Comparison of ENCODE assay signal across 25 cellular contexts in genomic region chr12:62458626-62459025, GRCh38. TPM values are rescaled to one million over a fixed set of nuclear protein-coding genes. Genes with fewer than 3 reads are reported as not detected.
DNase-seq lines count a peak whose midpoint lies in the region; ATAC-seq, FAIRE-seq and TF ChIP-seq lines count a peak whose summit lies in the region.
"Had no signal": no experiment of that assay in that cellular context is flagged by ENCODE, and none has a peak within 500 bp of the region (broad histone marks: within the 10 kb centered on the region; RNA-seq: fewer than 3 reads in every experiment).

No MANE protein-coding gene starts in this region.

- no peak overlapping the region for H4K8ac ChIP-seq in H1 (ENCODE audit: extremely low read depth, insufficient read depth, low read length)

- no peak overlapping the region for H3K56ac ChIP-seq in H1 (replicated peaks; ENCODE audit: insufficient read length, low read depth, low read length)

- TF ChIP-seq EP300 in H1 (IDR thresholded peaks at IDR 0.05; ENCODE audit: borderline replicate concordance in 1 of 2, low read depth in 2 of 2, low read length in 2 of 2), result no peak

- POLR2A ChIA-PET in H1 (lab: Charles Lee; ENCODE audit: partially characterized antibody), result no interaction called here
- POLR2A ChIA-PET in CD8-positive, alpha-beta memory T cell (lab: Charles Lee), result no interaction called here

- TF ChIP-seq RAD21 in H1 (IDR thresholded peaks at IDR 0.05 in 1 of 2, conservative IDR thresholded peaks at IDR 0.05 in 1 of 2; ENCODE audit: low read depth in 2 of 2, low read length in 2 of 2), result no peak

- no peak overlapping the region for H2AFZ ChIP-seq in H1 (ENCODE audit: low read length)

- peak; percentile 28 for FAIRE-seq in H1 (lab: Jason Lieb, UNC)
- FAIRE-seq: A204.1, D721Med, G401.6, GM12891, GM19239 had no signal

- H3K36me3 ChIP-seq in H1 (ENCODE audit: control insufficient read depth in 2 of 4, insufficient read depth in 4 of 4, low read length in 3 of 4) (no peaks in the 10 kb centered on the region), H7 (replicated peaks; ENCODE audit: control insufficient read depth, insufficient read depth, low read length) (no peaks in the 10 kb centered on the region)
- H3K36me3 ChIP-seq in CD8-positive, alpha-beta memory T cell (ENCODE audit: insufficient read depth, low read length), result no peaks in the 10 kb centered on the region
- H3K36me3 ChIP-seq: BE2C, BLaER1 had no signal

- no peak overlapping the region for H3K4me3 Mint-ChIP-seq in mesothelial cell of epicardium
- no peak overlapping the region for H3K4me3 Mint-ChIP-seq in CD8-positive, alpha-beta memory T cell
- H3K4me3 Mint-ChIP-seq: CD14-positive monocyte; CD4-positive, alpha-beta memory T cell; CD4-positive, CD25-positive, alpha-beta regulatory T cell had no signal

- no peak for TF ChIP-seq CTCF in H1 (IDR thresholded peaks at IDR 0.05; ENCODE audit: control extremely low read depth in 1 of 3, insufficient read depth in 1 of 3, low read depth in 1 of 3, low read length in 3 of 3)
- TF ChIP-seq CTCF in mesothelial cell of epicardium (IDR thresholded peaks at IDR 0.05; ENCODE audit: unreplicated experiment), result no peak

- no peak overlapping the region for H3K4me2 ChIP-seq in H1 (ENCODE audit: insufficient read depth in 1 of 2, low read depth in 2 of 2, low read length in 2 of 2)
- H3K4me2 ChIP-seq: BLaER1 had no signal

- no peak overlapping the region for H2BK5ac ChIP-seq in H1 (ENCODE audit: low read depth, low read length)

- no peak overlapping the region for H2BK12ac ChIP-seq in H1 (ENCODE audit: low read depth, low read length)

- no peaks in the 10 kb centered on the region for H3K36me3 Mint-ChIP-seq in mesothelial cell of epicardium
- H3K36me3 Mint-ChIP-seq in CD8-positive, alpha-beta memory T cell, result peaks cover 0 to 6% (median 2%) of the 10 kb centered on the region in 3 donors
- H3K36me3 Mint-ChIP-seq: CD4-positive, CD25-positive, alpha-beta regulatory T cell had no signal

- no peaks in the 10 kb centered on the region for H3K79me1 ChIP-seq in H1 (ENCODE audit: low read depth, low read length)

- H3K23me2 ChIP-seq in H1 (ENCODE audit: low read depth, low read length), result no peaks in the 10 kb centered on the region

- no peak overlapping the region for H3K4me3 ChIP-seq in H1 (ENCODE audit: extremely low read depth in 1 of 4, insufficient read depth in 2 of 4, low read depth in 3 of 4, low read length in 4 of 4)
- H3K4me3 ChIP-seq in H7 (ENCODE audit: insufficient read depth, low read depth, low read length), result no peak overlapping the region
- H3K4me3 ChIP-seq in CD8-positive, alpha-beta memory T cell (ENCODE audit: low read length), result no peak overlapping the region
- H3K4me3 ChIP-seq: BLaER1 had no signal

- no peaks in the 10 kb centered on the region for H3K27me3 Mint-ChIP-seq in mesothelial cell of epicardium (ENCODE audit: low read depth)
- peaks cover 5 to 20% of the 10 kb centered on the region in 2 donors for H3K27me3 Mint-ChIP-seq in CD8-positive, alpha-beta memory T cell

- H3K9ac ChIP-seq in H1 (replicated peaks in 1 of 4; ENCODE audit: extremely low read depth in 1 of 4, low read depth in 3 of 4, low read length in 3 of 4), result no peak overlapping the region
- H3K9ac ChIP-seq: BLaER1 had no signal

- H4K20me1 ChIP-seq in H1 (replicated peaks in 1 of 2; ENCODE audit: control insufficient read depth in 1 of 2, insufficient read depth in 2 of 2, low read length in 2 of 2), result no peaks in the 10 kb centered on the region
- H4K20me1 ChIP-seq: BLaER1 had no signal

- H3K4me1 ChIP-seq in H1 (replicated peaks in 1 of 4; ENCODE audit: control insufficient read depth in 3 of 4, insufficient read depth in 4 of 4, low read length in 3 of 4), result no peaks in the 10 kb centered on the region
- H3K4me1 ChIP-seq in CD8-positive, alpha-beta memory T cell (ENCODE audit: insufficient read depth, low read length), result no peaks in the 10 kb centered on the region
- H3K4me1 ChIP-seq: BE2C, BLaER1, Caco-2 had no signal

- no peak overlapping the region for H2BK120ac ChIP-seq in H1 (replicated peaks; ENCODE audit: low read depth, low read length)

- no peak overlapping the region for H2AK5ac ChIP-seq in H1 (ENCODE audit: low read depth, low read length)

- DNase-seq in amniotic epithelial cell (ENCODE audit: low read depth) (peak; percentile 94), astrocyte of the hippocampus (ENCODE audit: low read depth, low spot score) (peak; percentile 18), H1 (ENCODE audit: low read depth in 1 of 2, low spot score in 2 of 2) (no peak), mesothelial cell of epicardium (ENCODE audit: low spot score in 2 of 2, unreplicated experiment in 2 of 2) (no peak), H7 (no peak), NCI-H2171 treated with DMSO at 0.1 percent for 48 hours (lab: John Stamatoyannopoulos, UW) (no peak)
- no peak for DNase-seq in CD8-positive, alpha-beta memory T cell
- DNase-seq: 8988T; ACHN; BE2C; C1 segment of cervical spinal cord; Caco-2; Calu3; CD4-positive, alpha-beta memory T cell; CD4-positive, CD25-positive, alpha-beta regulatory T cell; DMS79 treated with DMSO at 0.1 percent for 48 hours; GF-D8 had no signal

- H4K91ac ChIP-seq in H1 (replicated peaks; ENCODE audit: insufficient read length, low read length), result no peak overlapping the region

- no peak overlapping the region for H3K14ac ChIP-seq in H1 (ENCODE audit: insufficient read length)

- H3K27ac ChIP-seq in H1 (ENCODE audit: low read depth, low read length), result no peak overlapping the region
- no peak overlapping the region for H3K27ac ChIP-seq in CD8-positive, alpha-beta memory T cell (ENCODE audit: low read depth, low read length)
- H3K27ac ChIP-seq: BLaER1 had no signal

- H3K27me3 ChIP-seq in H1 (replicated peaks in 1 of 4; ENCODE audit: control insufficient read depth in 3 of 4, extremely low read depth in 1 of 4, insufficient read depth in 3 of 4, low read length in 3 of 4) (no peaks in the 10 kb centered on the region), H7 (ENCODE audit: control insufficient read depth, insufficient read depth, low read length) (no peaks in the 10 kb centered on the region)
- H3K27me3 ChIP-seq in CD8-positive, alpha-beta memory T cell (ENCODE audit: insufficient read depth, low read length, poor library complexity, severe bottlenecking), result no peaks in the 10 kb centered on the region
- H3K27me3 ChIP-seq: BE2C, BLaER1 had no signal

- CTCF ChIA-PET in H1 (lab: Charles Lee; ENCODE audit: partially characterized antibody), result interaction anchor here (0.6 kb wide), 1 partner anchor 16 kb away, joined by 3 read pairs; no protein-coding TSS in a partner anchor
- CTCF ChIA-PET in CD8-positive, alpha-beta memory T cell (lab: Charles Lee), result no interaction called here

- no peak overlapping the region for H3K18ac ChIP-seq in H1 (ENCODE audit: extremely low read depth, low read length)

- no peak overlapping the region for H2BK20ac ChIP-seq in H1 (ENCODE audit: low read length)

- H3K23ac ChIP-seq in H1 (ENCODE audit: insufficient read length), result no peak overlapping the region

- no peak overlapping the region for H2BK15ac ChIP-seq in H1 (ENCODE audit: low read length)

- peaks cover 33% of the 10 kb centered on the region for H3K9me3 Mint-ChIP-seq in mesothelial cell of epicardium
- peaks cover 7 to 15% (median 11%) of the 10 kb centered on the region in 5 donors for H3K9me3 Mint-ChIP-seq in CD8-positive, alpha-beta memory T cell

- no peak overlapping the region for H4K5ac ChIP-seq in H1 (ENCODE audit: insufficient read length, low read depth, low read length)

- 90% methylated on average over 3 of the region's 3 CpGs; no CpG with 5 or more reads in 1 of the 2 experiments for WGBS in H1 (ENCODE audit: extremely low coverage in 1 of 2, insufficient coverage in 1 of 2, insufficient read length in 1 of 2, insufficient replicate concordance in 2 of 2, low coverage in 1 of 2, low lambda C conversion rate in 2 of 2, missing lambda C conversion rate in 1 of 2), 2 experiments

- no peak for ATAC-seq in GM19395 (IDR thresholded peaks at IDR 0.05; ENCODE audit: unreplicated experiment)

- peaks cover 2% of the 10 kb centered on the region for H3K4me1 Mint-ChIP-seq in mesothelial cell of epicardium
- H3K4me1 Mint-ChIP-seq in CD8-positive, alpha-beta memory T cell, result no peaks in the 10 kb centered on the region
- H3K4me1 Mint-ChIP-seq: CD14-positive monocyte; CD4-positive, alpha-beta memory T cell; CD4-positive, CD25-positive, alpha-beta regulatory T cell had no signal

- H3K79me2 ChIP-seq in H1 (ENCODE audit: control insufficient read depth in 1 of 2, insufficient read depth in 2 of 2, low read length in 2 of 2), result no peaks in the 10 kb centered on the region

- H3K4ac ChIP-seq in H1 (replicated peaks; ENCODE audit: insufficient read length, low read depth, low read length), result no peak overlapping the region

- TF ChIP-seq POLR2A in H1 (IDR thresholded peaks at IDR 0.05; ENCODE audit: control extremely low read depth in 1 of 2, low read depth in 2 of 2, low read length in 2 of 2), result no peak

- peak overlapping the region; percentile 64 for H3K27ac Mint-ChIP-seq in mesothelial cell of epicardium
- no peak overlapping the region for H3K27ac Mint-ChIP-seq in CD8-positive, alpha-beta memory T cell
- H3K27ac Mint-ChIP-seq: CD14-positive monocyte; CD4-positive, alpha-beta memory T cell; CD4-positive, CD25-positive, alpha-beta regulatory T cell had no signal

- peaks cover 0 to 11% of the 10 kb centered on the region in 2 experiments; a peak in 1 of 4 replicates for H3K9me3 ChIP-seq in H1 (ENCODE audit: insufficient read depth in 2 of 2, low read depth in 1 of 2, low read length in 1 of 2)
- H3K9me3 ChIP-seq in CD8-positive, alpha-beta memory T cell (ENCODE audit: low read length), result no peaks in the 10 kb centered on the region
- H3K9me3 ChIP-seq: BE2C had no signal

TF ChIP-seq in H1, 55 proteins besides CTCF, POLR2A, EP300 and RAD21 (continues in another document):
- TF ChIP-seq BACH1 (IDR thresholded peaks at IDR 0.05; ENCODE audit: low read length) (no peak), CEBPB (IDR thresholded peaks at IDR 0.05; ENCODE audit: low read depth, low read length) (no peak), MAFK (IDR thresholded peaks at IDR 0.05; ENCODE audit: low read depth, low read length) (no peak), NRF1 (IDR thresholded peaks at IDR 0.05; ENCODE audit: low read depth, low read length) (no peak), EZH2 (IDR thresholded peaks at IDR 0.05; ENCODE audit: low read depth, low read length, severe bottlenecking) (no peak)

RNA-seq across cellular contexts. Expression of gene MON2, which starts 8.0 kb away (rescaled TPM):
- total RNA-seq in H1 (2021; fragmentation: NEBNext Ultra II Directional; extraction: Animal tissue kit (Norgen Biotek cat#: 25700)), result 21.8 and 22.1 TPM in 2 replicates
- polyA plus RNA-seq in H1 (2011; rRNA removed), result 3.7 and 3.8 TPM in 2 replicates
- polyA plus RNA-seq in H1 (2011; cell fraction: cytosol; rRNA removed), result 4.3 TPM
- 7.1 TPM for polyA plus RNA-seq in H1 (2011; cell fraction: nucleus; rRNA removed)
- polyA plus RNA-seq in H1 (2012, experiment 1 of 2), result 6.2 to 13.5 TPM (median 8.2 TPM) in 4 replicates
- 0.22 TPM for polyA plus RNA-seq in H1 (2012, experiment 2 of 2)
- polyA plus RNA-seq in H1 (2013, experiment 1 of 2), result 8.0 TPM
- 6.7 TPM for polyA plus RNA-seq in H1 (2013, experiment 2 of 2)
- polyA minus RNA-seq in H1 (2011; rRNA and poly(A)+ RNA removed), result 18.5 and 28.2 TPM in 2 replicates
- 12.8 TPM for polyA minus RNA-seq in H1 (2011; cell fraction: cytosol; rRNA and poly(A)+ RNA removed)
- polyA minus RNA-seq in H1 (2011; cell fraction: nucleus; rRNA and poly(A)+ RNA removed), result 49.8 TPM
- 68.6 to 76.6 TPM (median 72.8 TPM) in 3 replicates for total RNA-seq in mesothelial cell of epicardium
- total RNA-seq in H7 (2014; rRNA removed; shearing (Covaris generic)), result 12.2 and 14.4 TPM in 2 replicates
- 10 to 100 TPM; 27.9 to 29.7 TPM for total RNA-seq in CD8-positive, alpha-beta memory T cell
- polyA plus RNA-seq in CD8-positive, alpha-beta memory T cell, result 15.8 TPM

Comparison
In these comparisons a context has a peak if more than half of its experiments do, and no peak if none do; other contexts are left out.
1. DNase-seq: peak in amniotic epithelial cell (single experiment) and astrocyte of the hippocampus (single experiment); none in H1 (0 of 2), mesothelial cell of epicardium (0 of 2), H7 (single experiment), CD8-positive, alpha-beta memory T cell (0 of 5) and NCI-H2171 treated with DMSO at 0.1 percent for 48 hours (single experiment).